ENCODE assay signal across 13 cellular contexts in genomic region chrX:9273744-9274143, GRCh38.
DNase-seq lines count a peak whose midpoint lies in the region; ATAC-seq, FAIRE-seq and TF ChIP-seq lines count a peak whose summit lies in the region.
"Had no signal": no experiment of that assay in that cellular context is flagged by ENCODE, and none has a peak within 500 bp of the region (broad histone marks: within the 10 kb centered on the region; RNA-seq: fewer than 3 reads in every experiment).

No MANE protein-coding gene starts in this region.

- in situ Hi-C loops in K562 (cut with MboI): no loop called here

- H3K4me2 ChIP-seq in DOHH2 (ENCODE audit: low read length) (no peak overlapping the region), K562 (ENCODE audit: insufficient read depth, low read length) (no peak overlapping the region)
- H3K4me2 ChIP-seq: A549 had no signal

- peaks cover 0 to 29% (median 2%) of the 10 kb centered on the region in 3 donors for H3K27me3 Mint-ChIP-seq in CD14-positive monocyte (ENCODE audit: low read depth in 3 of 3)
- H3K27me3 Mint-ChIP-seq: IgD-negative memory B cell had no signal

- no TSS peak for BruUV-seq in K562 (replicated peaks; lab: Mats Ljungman, UMichigan)

- H3K4me1 ChIP-seq in DOHH2 (ENCODE audit: control insufficient read depth, low read length) (no peaks in the 10 kb centered on the region; the same call in 1 of the 2 replicates), K562 (replicated peaks in 1 of 2; ENCODE audit: control insufficient read depth in 2 of 2, insufficient read depth in 2 of 2, low read length in 2 of 2) (no peaks in the 10 kb centered on the region), neutrophil (ENCODE audit: control insufficient read depth in 1 of 2, insufficient read depth in 1 of 2, low read depth in 1 of 2, low read length in 1 of 2) (no peaks in the 10 kb centered on the region)
- H3K4me1 ChIP-seq: A549 had no signal

- no peak for ATAC-seq in K562
- no peak for ATAC-seq in HG03139 (IDR thresholded peaks at IDR 0.05; ENCODE audit: unreplicated experiment)
- no peak for ATAC-seq in GM18909 (IDR thresholded peaks at IDR 0.05; ENCODE audit: poor library complexity, unreplicated experiment)
- ATAC-seq: A549 had no signal

- H3K9me3 Mint-ChIP-seq in CD14-positive monocyte: peaks cover 2 to 18% (median 12%) of the 10 kb centered on the region in 7 donors

- TF ChIP-seq RAD21 in K562 (CRISPR knock-in tag; conservative IDR thresholded peaks at IDR 0.05 in 1 of 2, IDR thresholded peaks at IDR 0.05 in 1 of 2): no peak

- H3K4me3 Mint-ChIP-seq in CD14-positive monocyte: no peak overlapping the region
- H3K4me3 Mint-ChIP-seq: CD8-positive, alpha-beta memory T cell had no signal

- no peaks in the 10 kb centered on the region for H3K9me2 ChIP-seq in DOHH2 (replicated peaks; ENCODE audit: control insufficient read depth, low read length)

- peak overlapping the region in 5 of 7 donors; percentile 47 to 86 (median 71) for H3K27ac Mint-ChIP-seq in CD14-positive monocyte

- H3K27ac ChIP-seq in DOHH2 (ENCODE audit: low read depth, low read length): peak overlapping the region; percentile 46
- H3K27ac ChIP-seq in K562 (ENCODE audit: extremely low read depth, low read depth, low read length): no peak overlapping the region
- peak overlapping the region; percentile 67 for H3K27ac ChIP-seq in neutrophil
- H3K27ac ChIP-seq: A549 had no signal

- H3K9me3 ChIP-seq in DOHH2 (ENCODE audit: control insufficient read depth, insufficient read depth, low read length) (peaks cover 10% of the 10 kb centered on the region), K562 (replicated peaks; ENCODE audit: control insufficient read depth, insufficient read depth, low read depth, low read length) (no peaks in the 10 kb centered on the region), neutrophil (no peaks in the 10 kb centered on the region)
- H3K9me3 ChIP-seq: A549 had no signal

- H3K27me3 ChIP-seq in DOHH2 (ENCODE audit: control insufficient read depth, low read length): no peaks in the 10 kb centered on the region
- peaks cover 0 to 10% of the 10 kb centered on the region in 2 experiments; a peak in 3 of 5 replicates for H3K27me3 ChIP-seq in K562 (ENCODE audit: control insufficient read depth in 2 of 2, insufficient read depth in 2 of 2, low read length in 2 of 2)
- H3K27me3 ChIP-seq in neutrophil: no peaks in the 10 kb centered on the region

- H3K4me1 Mint-ChIP-seq in CD14-positive monocyte: peaks cover 5% of the 10 kb centered on the region
- H3K4me1 Mint-ChIP-seq: IgD-negative memory B cell had no signal

- H4K20me1 ChIP-seq in DOHH2 (ENCODE audit: control insufficient read depth, insufficient read depth, low read depth, low read length): no peaks in the 10 kb centered on the region
- no peaks in the 10 kb centered on the region; the same call in 1 of the 2 replicates for H4K20me1 ChIP-seq in K562 (replicated peaks; ENCODE audit: control insufficient read depth, insufficient read depth, low read length)

- H3K79me2 ChIP-seq in DOHH2 (ENCODE audit: control insufficient read depth, low read length): no peaks in the 10 kb centered on the region
- no peaks in the 10 kb centered on the region for H3K79me2 ChIP-seq in K562 (ENCODE audit: control insufficient read depth, insufficient read depth, low read length)

- H2AFZ ChIP-seq in K562 (ENCODE audit: low read depth, low read length): no peak overlapping the region

- H3K36me3 Mint-ChIP-seq in CD14-positive monocyte: no peaks in the 10 kb centered on the region
- H3K36me3 Mint-ChIP-seq: IgD-negative memory B cell had no signal

- no peak for TF ChIP-seq EP300 in K562 (IDR thresholded peaks at IDR 0.05; ENCODE audit: low read length)

- H3K4me3 ChIP-seq in DOHH2 (ENCODE audit: low read length): no peak overlapping the region
- no peak overlapping the region for H3K4me3 ChIP-seq in K562
- H3K4me3 ChIP-seq in neutrophil (ENCODE audit: low read depth in 1 of 2, low read length in 1 of 2): no peak overlapping the region
- H3K4me3 ChIP-seq: A549 had no signal

- no peaks in the 10 kb centered on the region; the same call in 1 of the 2 replicates for H3F3A ChIP-seq in DOHH2 (ENCODE audit: control insufficient read depth, insufficient read depth)

- CTCF ChIA-PET in K562 (lab: Yijun Ruan, JAX; ENCODE audit: low intra/inter-chr PET ratio): no interaction called here

- POLR2A ChIA-PET in K562 (lab: Yijun Ruan, JAX): no interaction called here

- no peaks in the 10 kb centered on the region for H3K9me1 ChIP-seq in K562 (ENCODE audit: control insufficient read depth, insufficient read depth, low read length)

- H3K36me3 ChIP-seq in DOHH2 (ENCODE audit: control insufficient read depth, low read length) (no peaks in the 10 kb centered on the region), K562 (ENCODE audit: control insufficient read depth, insufficient read depth, low read length) (no peaks in the 10 kb centered on the region), neutrophil (no peaks in the 10 kb centered on the region)

- intact Hi-C loops in CD14-positive monocyte (cut with micrococcal nuclease): loop anchor here in 1 of 2 donors (10.0 kb wide), 1 partner anchor 81 kb away; no protein-coding TSS in a partner anchor
- intact Hi-C loops in K562 (cut with micrococcal nuclease): no loop called here

- TF ChIP-seq CTCF in CD14-positive monocyte (IDR thresholded peaks at IDR 0.05) (no peak), DOHH2 (IDR thresholded peaks at IDR 0.05; ENCODE audit: low read depth, low read length, poor library complexity, severe bottlenecking) (no peak), K562 (IDR thresholded peaks at IDR 0.05 in 2 of 3, conservative IDR thresholded peaks at IDR 0.05 in 1 of 3; ENCODE audit: insufficient read depth in 2 of 3, low read depth in 1 of 3, low read length in 3 of 3) (no peak), neutrophil (IDR thresholded peaks at IDR 0.05) (no peak)

- no peak for FAIRE-seq in K562 (lab: Jason Lieb, UNC)
- FAIRE-seq: A549 had no signal

- H3K9ac ChIP-seq in K562 (ENCODE audit: insufficient read depth in 1 of 2, low read depth in 2 of 2, low read length in 2 of 2): no peak overlapping the region

- no CpG with 5 or more reads among the region's 1 CpG for WGBS in K562 (ENCODE audit: insufficient coverage, low coverage, missing lambda C conversion rate)

- TF ChIP-seq POLR2A in K562 (conservative IDR thresholded peaks at IDR 0.05): no peak

- DNase-seq in CD14-positive monocyte (ENCODE audit: low spot score): no peak
- no peak for DNase-seq in K562 (ENCODE audit: extremely low read depth in 1 of 4, low spot score in 3 of 4)
- no peak for DNase-seq in NCI-H1694 (lab: John Stamatoyannopoulos, UW)
- no peak for DNase-seq in cerebellar cortex (ENCODE audit: low spot score)
- DNase-seq: CD8-positive, alpha-beta memory T cell; DMS53; HCEC 1CT had no signal

TF ChIP-seq in K562, 482 proteins besides CTCF, POLR2A, EP300 and RAD21:
- TF ChIP-seq ZNF165 (CRISPR knock-in tag; IDR thresholded peaks at IDR 0.05; ENCODE audit: borderline replicate concordance) (no peak), ETV6 (IDR thresholded peaks at IDR 0.05; ENCODE audit: borderline replicate concordance in 1 of 2, low read depth in 2 of 2, low read length in 1 of 2) (peak; percentile 58 to 82; a peak in 2 of 4 replicates), ETV6 (CRISPR knock-in tag; IDR thresholded peaks at IDR 0.05; ENCODE audit: borderline replicate concordance) (no peak)
- TF ChIP-seq, protein P1, sequence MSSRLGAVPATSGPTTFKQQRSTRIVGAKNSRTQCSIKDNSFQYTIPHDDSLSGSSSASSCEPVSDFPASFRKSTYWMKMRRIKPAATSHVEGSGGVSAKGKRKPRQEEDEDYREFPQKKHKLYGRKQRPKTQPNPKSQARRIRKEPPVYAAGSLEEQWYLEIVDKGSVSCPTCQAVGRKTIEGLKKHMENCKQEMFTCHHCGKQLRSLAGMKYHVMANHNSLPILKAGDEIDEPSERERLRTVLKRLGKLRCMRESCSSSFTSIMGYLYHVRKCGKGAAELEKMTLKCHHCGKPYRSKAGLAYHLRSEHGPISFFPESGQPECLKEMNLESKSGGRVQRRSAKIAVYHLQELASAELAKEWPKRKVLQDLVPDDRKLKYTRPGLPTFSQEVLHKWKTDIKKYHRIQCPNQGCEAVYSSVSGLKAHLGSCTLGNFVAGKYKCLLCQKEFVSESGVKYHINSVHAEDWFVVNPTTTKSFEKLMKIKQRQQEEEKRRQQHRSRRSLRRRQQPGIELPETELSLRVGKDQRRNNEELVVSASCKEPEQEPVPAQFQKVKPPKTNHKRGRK (tag; IDR thresholded peaks at IDR 0.05): peak; percentile 92
- TF ChIP-seq, protein P2, sequence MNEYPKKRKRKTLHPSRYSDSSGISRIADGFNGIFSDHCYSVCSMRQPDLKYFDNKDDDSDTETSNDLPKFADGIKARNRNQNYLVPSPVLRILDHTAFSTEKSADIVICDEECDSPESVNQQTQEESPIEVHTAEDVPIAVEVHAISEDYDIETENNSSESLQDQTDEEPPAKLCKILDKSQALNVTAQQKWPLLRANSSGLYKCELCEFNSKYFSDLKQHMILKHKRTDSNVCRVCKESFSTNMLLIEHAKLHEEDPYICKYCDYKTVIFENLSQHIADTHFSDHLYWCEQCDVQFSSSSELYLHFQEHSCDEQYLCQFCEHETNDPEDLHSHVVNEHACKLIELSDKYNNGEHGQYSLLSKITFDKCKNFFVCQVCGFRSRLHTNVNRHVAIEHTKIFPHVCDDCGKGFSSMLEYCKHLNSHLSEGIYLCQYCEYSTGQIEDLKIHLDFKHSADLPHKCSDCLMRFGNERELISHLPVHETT (CRISPR knock-in tag; conservative IDR thresholded peaks at IDR 0.05 in 1 of 2, IDR thresholded peaks at IDR 0.05 in 1 of 2): no peak
